ENCODE assay signal across 2 cellular contexts in the genomic region with DNA sequence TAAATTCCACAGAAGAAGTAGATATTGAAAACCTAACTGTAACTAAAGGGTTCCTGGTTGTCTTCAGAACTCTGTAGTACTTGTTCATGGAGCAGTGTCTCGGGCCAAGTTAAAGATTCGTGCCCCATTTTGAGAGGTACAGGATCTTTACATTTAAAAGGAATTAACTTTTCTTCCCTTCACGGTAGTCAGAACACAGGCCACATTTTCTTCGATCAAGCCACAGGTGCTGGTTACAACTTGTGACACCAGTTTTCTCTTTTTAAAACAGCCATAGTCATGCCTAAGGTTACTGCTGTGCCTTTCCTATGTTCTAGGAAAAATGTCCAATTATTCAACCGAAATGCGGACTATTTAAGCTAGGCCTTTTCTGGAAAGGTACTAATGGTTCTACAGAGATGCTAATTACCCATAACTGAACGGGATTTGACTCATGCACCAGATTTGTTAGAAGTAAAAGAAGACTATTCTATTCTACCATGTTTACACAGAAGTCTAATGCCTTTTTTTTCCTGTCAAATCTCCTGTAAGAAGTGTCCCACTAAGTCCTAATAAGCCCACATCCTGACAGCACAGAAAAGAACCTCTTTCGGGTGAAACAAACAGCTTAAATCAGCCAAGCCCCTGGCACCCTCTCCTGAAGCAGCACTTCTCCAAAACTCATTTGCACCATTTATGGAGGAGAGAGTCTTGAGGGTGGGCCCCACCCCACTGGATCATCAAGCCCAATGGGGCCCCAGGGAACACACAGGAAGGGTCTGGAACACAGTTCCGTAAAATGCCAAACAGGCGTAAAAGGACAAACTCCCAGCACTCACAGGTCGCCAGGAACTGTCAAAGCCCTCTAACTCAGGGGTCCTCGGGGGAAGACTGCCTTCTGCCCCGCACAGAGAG.
TF ChIP-seq lines count a peak whose summit lies in the region.

No MANE protein-coding gene starts in this region.

TF ChIP-seq in GM23338, 12 proteins besides CTCF, POLR2A, EP300 and RAD21 (continued from another document):
- TF ChIP-seq, protein P1, sequence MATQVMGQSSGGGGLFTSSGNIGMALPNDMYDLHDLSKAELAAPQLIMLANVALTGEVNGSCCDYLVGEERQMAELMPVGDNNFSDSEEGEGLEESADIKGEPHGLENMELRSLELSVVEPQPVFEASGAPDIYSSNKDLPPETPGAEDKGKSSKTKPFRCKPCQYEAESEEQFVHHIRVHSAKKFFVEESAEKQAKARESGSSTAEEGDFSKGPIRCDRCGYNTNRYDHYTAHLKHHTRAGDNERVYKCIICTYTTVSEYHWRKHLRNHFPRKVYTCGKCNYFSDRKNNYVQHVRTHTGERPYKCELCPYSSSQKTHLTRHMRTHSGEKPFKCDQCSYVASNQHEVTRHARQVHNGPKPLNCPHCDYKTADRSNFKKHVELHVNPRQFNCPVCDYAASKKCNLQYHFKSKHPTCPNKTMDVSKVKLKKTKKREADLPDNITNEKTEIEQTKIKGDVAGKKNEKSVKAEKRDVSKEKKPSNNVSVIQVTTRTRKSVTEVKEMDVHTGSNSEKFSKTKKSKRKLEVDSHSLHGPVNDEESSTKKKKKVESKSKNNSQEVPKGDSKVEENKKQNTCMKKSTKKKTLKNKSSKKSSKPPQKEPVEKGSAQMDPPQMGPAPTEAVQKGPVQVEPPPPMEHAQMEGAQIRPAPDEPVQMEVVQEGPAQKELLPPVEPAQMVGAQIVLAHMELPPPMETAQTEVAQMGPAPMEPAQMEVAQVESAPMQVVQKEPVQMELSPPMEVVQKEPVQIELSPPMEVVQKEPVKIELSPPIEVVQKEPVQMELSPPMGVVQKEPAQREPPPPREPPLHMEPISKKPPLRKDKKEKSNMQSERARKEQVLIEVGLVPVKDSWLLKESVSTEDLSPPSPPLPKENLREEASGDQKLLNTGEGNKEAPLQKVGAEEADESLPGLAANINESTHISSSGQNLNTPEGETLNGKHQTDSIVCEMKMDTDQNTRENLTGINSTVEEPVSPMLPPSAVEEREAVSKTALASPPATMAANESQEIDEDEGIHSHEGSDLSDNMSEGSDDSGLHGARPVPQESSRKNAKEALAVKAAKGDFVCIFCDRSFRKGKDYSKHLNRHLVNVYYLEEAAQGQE (IDR thresholded peaks at IDR 0.05; ENCODE audit: unreplicated experiment) = no peak
- TF ChIP-seq, protein P2, sequence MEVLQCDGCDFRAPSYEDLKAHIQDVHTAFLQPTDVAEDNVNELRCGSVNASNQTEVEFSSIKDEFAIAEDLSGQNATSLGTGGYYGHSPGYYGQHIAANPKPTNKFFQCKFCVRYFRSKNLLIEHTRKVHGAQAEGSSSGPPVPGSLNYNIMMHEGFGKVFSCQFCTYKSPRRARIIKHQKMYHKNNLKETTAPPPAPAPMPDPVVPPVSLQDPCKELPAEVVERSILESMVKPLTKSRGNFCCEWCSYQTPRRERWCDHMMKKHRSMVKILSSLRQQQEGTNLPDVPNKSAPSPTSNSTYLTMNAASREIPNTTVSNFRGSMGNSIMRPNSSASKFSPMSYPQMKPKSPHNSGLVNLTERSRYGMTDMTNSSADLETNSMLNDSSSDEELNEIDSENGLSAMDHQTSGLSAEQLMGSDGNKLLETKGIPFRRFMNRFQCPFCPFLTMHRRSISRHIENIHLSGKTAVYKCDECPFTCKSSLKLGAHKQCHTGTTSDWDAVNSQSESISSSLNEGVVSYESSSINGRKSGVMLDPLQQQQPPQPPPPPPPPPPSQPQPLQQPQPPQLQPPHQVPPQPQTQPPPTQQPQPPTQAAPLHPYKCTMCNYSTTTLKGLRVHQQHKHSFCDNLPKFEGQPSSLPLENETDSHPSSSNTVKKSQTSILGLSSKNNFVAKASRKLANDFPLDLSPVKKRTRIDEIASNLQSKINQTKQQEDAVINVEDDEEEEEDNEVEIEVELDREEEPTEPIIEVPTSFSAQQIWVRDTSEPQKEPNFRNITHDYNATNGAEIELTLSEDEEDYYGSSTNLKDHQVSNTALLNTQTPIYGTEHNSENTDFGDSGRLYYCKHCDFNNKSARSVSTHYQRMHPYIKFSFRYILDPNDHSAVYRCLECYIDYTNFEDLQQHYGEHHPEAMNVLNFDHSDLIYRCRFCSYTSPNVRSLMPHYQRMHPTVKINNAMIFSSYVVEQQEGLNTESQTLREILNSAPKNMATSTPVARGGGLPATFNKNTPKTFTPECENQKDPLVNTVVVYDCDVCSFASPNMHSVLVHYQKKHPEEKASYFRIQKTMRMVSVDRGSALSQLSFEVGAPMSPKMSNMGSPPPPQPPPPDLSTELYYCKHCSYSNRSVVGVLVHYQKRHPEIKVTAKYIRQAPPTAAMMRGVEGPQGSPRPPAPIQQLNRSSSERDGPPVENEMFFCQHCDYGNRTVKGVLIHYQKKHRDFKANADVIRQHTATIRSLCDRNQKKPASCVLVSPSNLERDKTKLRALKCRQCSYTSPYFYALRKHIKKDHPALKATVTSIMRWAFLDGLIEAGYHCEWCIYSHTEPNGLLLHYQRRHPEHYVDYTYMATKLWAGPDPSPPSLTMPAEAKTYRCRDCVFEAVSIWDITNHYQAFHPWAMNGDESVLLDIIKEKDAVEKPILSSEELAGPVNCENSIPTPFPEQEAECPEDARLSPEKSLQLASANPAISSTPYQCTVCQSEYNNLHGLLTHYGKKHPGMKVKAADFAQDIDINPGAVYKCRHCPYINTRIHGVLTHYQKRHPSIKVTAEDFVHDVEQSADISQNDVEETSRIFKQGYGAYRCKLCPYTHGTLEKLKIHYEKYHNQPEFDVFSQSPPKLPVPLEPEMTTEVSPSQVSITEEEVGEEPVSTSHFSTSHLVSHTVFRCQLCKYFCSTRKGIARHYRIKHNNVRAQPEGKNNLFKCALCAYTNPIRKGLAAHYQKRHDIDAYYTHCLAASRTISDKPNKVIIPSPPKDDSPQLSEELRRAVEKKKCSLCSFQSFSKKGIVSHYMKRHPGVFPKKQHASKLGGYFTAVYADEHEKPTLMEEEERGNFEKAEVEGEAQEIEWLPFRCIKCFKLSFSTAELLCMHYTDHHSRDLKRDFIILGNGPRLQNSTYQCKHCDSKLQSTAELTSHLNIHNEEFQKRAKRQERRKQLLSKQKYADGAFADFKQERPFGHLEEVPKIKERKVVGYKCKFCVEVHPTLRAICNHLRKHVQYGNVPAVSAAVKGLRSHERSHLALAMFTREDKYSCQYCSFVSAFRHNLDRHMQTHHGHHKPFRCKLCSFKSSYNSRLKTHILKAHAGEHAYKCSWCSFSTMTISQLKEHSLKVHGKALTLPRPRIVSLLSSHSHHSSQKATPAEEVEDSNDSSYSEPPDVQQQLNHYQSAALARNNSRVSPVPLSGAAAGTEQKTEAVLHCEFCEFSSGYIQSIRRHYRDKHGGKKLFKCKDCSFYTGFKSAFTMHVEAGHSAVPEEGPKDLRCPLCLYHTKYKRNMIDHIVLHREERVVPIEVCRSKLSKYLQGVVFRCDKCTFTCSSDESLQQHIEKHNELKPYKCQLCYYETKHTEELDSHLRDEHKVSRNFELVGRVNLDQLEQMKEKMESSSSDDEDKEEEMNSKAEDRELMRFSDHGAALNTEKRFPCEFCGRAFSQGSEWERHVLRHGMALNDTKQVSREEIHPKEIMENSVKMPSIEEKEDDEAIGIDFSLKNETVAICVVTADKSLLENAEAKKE (CRISPR knock-in tag; IDR thresholded peaks at IDR 0.05) = no peak
- TF ChIP-seq ZNF114 (CRISPR knock-in tag; IDR thresholded peaks at IDR 0.05) (no peak), EZH2 (IDR thresholded peaks at IDR 0.05; ENCODE audit: low read depth, unreplicated experiment) (no peak), ZNF331 (CRISPR knock-in tag; IDR thresholded peaks at IDR 0.05; ENCODE audit: low read depth) (no peak), JUNB (IDR thresholded peaks at IDR 0.05; ENCODE audit: unreplicated experiment) (no peak), STAT1 (IDR thresholded peaks at IDR 0.05; ENCODE audit: unreplicated experiment) (no peak)

TF ChIP-seq in WTC11, 78 proteins besides CTCF, POLR2A, EP300 and RAD21 (continued from another document):
- TF ChIP-seq, protein P3, sequence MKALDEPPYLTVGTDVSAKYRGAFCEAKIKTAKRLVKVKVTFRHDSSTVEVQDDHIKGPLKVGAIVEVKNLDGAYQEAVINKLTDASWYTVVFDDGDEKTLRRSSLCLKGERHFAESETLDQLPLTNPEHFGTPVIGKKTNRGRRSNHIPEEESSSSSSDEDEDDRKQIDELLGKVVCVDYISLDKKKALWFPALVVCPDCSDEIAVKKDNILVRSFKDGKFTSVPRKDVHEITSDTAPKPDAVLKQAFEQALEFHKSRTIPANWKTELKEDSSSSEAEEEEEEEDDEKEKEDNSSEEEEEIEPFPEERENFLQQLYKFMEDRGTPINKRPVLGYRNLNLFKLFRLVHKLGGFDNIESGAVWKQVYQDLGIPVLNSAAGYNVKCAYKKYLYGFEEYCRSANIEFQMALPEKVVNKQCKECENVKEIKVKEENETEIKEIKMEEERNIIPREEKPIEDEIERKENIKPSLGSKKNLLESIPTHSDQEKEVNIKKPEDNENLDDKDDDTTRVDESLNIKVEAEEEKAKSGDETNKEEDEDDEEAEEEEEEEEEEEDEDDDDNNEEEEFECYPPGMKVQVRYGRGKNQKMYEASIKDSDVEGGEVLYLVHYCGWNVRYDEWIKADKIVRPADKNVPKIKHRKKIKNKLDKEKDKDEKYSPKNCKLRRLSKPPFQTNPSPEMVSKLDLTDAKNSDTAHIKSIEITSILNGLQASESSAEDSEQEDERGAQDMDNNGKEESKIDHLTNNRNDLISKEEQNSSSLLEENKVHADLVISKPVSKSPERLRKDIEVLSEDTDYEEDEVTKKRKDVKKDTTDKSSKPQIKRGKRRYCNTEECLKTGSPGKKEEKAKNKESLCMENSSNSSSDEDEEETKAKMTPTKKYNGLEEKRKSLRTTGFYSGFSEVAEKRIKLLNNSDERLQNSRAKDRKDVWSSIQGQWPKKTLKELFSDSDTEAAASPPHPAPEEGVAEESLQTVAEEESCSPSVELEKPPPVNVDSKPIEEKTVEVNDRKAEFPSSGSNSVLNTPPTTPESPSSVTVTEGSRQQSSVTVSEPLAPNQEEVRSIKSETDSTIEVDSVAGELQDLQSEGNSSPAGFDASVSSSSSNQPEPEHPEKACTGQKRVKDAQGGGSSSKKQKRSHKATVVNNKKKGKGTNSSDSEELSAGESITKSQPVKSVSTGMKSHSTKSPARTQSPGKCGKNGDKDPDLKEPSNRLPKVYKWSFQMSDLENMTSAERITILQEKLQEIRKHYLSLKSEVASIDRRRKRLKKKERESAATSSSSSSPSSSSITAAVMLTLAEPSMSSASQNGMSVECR (CRISPR knock-in tag; IDR thresholded peaks at IDR 0.05; ENCODE audit: borderline replicate concordance) = 0 out of 2 replicates have a peak, but pooled peaks have one; percentile 36
